In the genomic region with DNA sequence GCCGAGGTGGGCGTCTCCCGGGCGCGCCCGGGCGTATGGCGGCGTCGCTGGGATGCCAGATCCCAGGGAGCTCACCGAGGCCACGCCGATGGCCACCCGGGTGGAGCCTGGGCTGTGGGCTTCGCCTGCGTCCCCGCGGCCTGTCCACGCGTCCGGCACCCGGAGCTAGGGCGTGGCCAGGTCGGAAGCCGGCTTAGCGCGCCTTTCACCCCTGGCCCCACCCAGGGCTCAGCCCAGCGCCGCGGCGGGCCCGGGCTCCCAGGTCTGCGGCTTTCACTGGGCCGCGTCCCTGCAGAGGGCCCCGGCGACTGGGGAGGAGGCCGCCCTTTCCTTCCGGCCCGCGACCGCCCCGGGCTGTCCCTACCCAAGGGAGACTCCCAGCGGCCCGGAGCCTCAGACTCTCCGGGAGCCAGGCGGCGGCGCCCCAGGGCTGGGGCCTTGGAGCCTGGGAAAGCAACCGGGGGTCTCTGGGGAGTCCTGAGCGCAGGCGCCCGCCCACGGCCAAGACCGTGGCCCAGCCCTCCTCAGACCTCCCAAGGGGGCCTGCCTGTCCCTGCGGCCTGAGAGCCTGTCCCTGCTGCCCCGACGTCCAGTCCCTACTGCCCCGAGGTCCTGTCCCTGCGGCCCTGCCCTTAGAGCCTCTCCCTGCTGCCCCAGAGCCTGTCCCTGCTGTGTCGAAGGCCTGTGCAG, we compare ENCODE assay signal across 8 cellular contexts. TPM values are rescaled to one million over a fixed set of nuclear protein-coding genes. Genes with fewer than 3 reads are reported as not detected.
DNase-seq lines count a peak whose midpoint lies in the region; ATAC-seq and TF ChIP-seq lines count a peak whose summit lies in the region.

No MANE protein-coding gene starts in this region.

- H3K4me2 ChIP-seq in SK-N-SH = no peak overlapping the region

- ATAC-seq in Right ventricle myocardium inferior (peak; percentile 68), sciatic nerve (no peak)
- peak; percentile 81 for ATAC-seq in activated CD8-positive, alpha-beta T cell treated with anti-CD3 and anti-CD28 coated beads, Interleukin-2, amount 10 ng/mL, durations not matched to agents 7 days and 5 days

- WGBS in SK-N-SH (ENCODE audit: low lambda C conversion rate) = 96% methylated on average over 5 of the region's 61 CpGs

- TF ChIP-seq CTCF in SK-N-SH (IDR thresholded peaks at IDR 0.05) = no peak

- DNase-seq in Right ventricle myocardium inferior (ENCODE audit: missing footprints) (no peak), cardiac septum (ENCODE audit: low spot score) (no peak), immature natural killer cell (peak in 2 of 3 donors; percentile 8 to 12), amygdala (lab: John Stamatoyannopoulos, UW) (no peak), SK-N-SH (no peak), caudate nucleus (lab: John Stamatoyannopoulos, UW) (no peak), sciatic nerve (ENCODE audit: low spot score) (no peak)
- DNase-seq in activated CD8-positive, alpha-beta T cell treated with anti-CD3 and anti-CD28 coated beads, Interleukin-2, amount 10 ng/mL, durations not matched to agents 7 days and 5 days = peak; percentile 45

- H3K27ac Mint-ChIP-seq in activated CD8-positive, alpha-beta T cell treated with anti-CD3 and anti-CD28 coated beads, Interleukin-2, amount 10 ng/mL, durations not matched to agents 7 days and 5 days = no peak overlapping the region
- H3K27ac Mint-ChIP-seq in immature natural killer cell = no peak overlapping the region

- H3K4me3 ChIP-seq in SK-N-SH (ENCODE audit: low read depth in 2 of 2, low read length in 1 of 2) = no peak overlapping the region

- H3K36me3 ChIP-seq in SK-N-SH (replicated peaks in 1 of 2; ENCODE audit: control insufficient read depth in 1 of 2, insufficient read depth in 2 of 2, low read length in 1 of 2) = no peaks in the 10 kb centered on the region

- H3F3A ChIP-seq in SK-N-SH (replicated peaks; ENCODE audit: insufficient read depth) = no peaks in the 10 kb centered on the region

- H3K79me2 ChIP-seq in SK-N-SH (ENCODE audit: insufficient read depth) = no peaks in the 10 kb centered on the region

- H3K27me3 ChIP-seq in SK-N-SH (ENCODE audit: insufficient read depth) = peaks cover 7% of the 10 kb centered on the region; the same call in 1 of the 2 replicates

- no peaks in the 10 kb centered on the region for H3K9me3 ChIP-seq in SK-N-SH

- H3K36me3 Mint-ChIP-seq in activated CD8-positive, alpha-beta T cell treated with anti-CD3 and anti-CD28 coated beads, Interleukin-2, amount 10 ng/mL, durations not matched to agents 7 days and 5 days (ENCODE audit: low read depth) = no peaks in the 10 kb centered on the region
- peaks cover 0 to 3% (median 0%) of the 10 kb centered on the region in 3 donors for H3K36me3 Mint-ChIP-seq in immature natural killer cell

- H3K27ac ChIP-seq in SK-N-SH (ENCODE audit: low read depth in 2 of 2, low read length in 1 of 2) = no peak overlapping the region
- H3K27ac ChIP-seq in caudate nucleus (ENCODE audit: low read depth, low read length) = no peak overlapping the region

- no peak for TF ChIP-seq RAD21 in SK-N-SH (IDR thresholded peaks at IDR 0.05; ENCODE audit: low read length)

- no peak for TF ChIP-seq EP300 in SK-N-SH (IDR thresholded peaks at IDR 0.05; ENCODE audit: borderline replicate concordance in 1 of 2, low read depth in 1 of 2, low read length in 1 of 2)

- no peak overlapping the region for H2AFZ ChIP-seq in SK-N-SH (ENCODE audit: low read depth)

- no peaks in the 10 kb centered on the region; a peak in 1 of 4 replicates for H3K4me1 ChIP-seq in SK-N-SH (ENCODE audit: control insufficient read depth in 1 of 2, insufficient read depth in 2 of 2, low read depth in 1 of 2, low read length in 1 of 2)

- intact Hi-C loops in Right ventricle myocardium inferior (cut with DNase I) = no loop called here
- intact Hi-C loops in cardiac septum (cut with DNase I) = no loop called here
- intact Hi-C loops in sciatic nerve (cut with DNase I) = no loop called here

- POLR2A ChIA-PET in activated CD8-positive, alpha-beta T cell treated with anti-CD3 and anti-CD28 coated beads, Interleukin-2, amount 10 ng/mL, durations not matched to agents 7 days and 5 days (lab: Charles Lee) = no interaction called here
- POLR2A ChIA-PET in SK-N-SH (lab: Yijun Ruan, JAX) = no interaction called here

- peaks cover 52% of the 10 kb centered on the region for H3K27me3 Mint-ChIP-seq in activated CD8-positive, alpha-beta T cell treated with anti-CD3 and anti-CD28 coated beads, Interleukin-2, amount 10 ng/mL, durations not matched to agents 7 days and 5 days (ENCODE audit: low read depth)
- H3K27me3 Mint-ChIP-seq in immature natural killer cell (ENCODE audit: low read depth in 3 of 3) = peaks cover 7 to 41% (median 21%) of the 10 kb centered on the region in 3 donors

- peak overlapping the region; percentile 16 for H3K4me3 Mint-ChIP-seq in activated CD8-positive, alpha-beta T cell treated with anti-CD3 and anti-CD28 coated beads, Interleukin-2, amount 10 ng/mL, durations not matched to agents 7 days and 5 days
- H3K4me3 Mint-ChIP-seq in immature natural killer cell = peak overlapping the region in 1 of 5 donors; percentile 18

- no peaks in the 10 kb centered on the region for H4K20me1 ChIP-seq in SK-N-SH (ENCODE audit: insufficient read depth)

- H3K9me3 Mint-ChIP-seq in activated CD8-positive, alpha-beta T cell treated with anti-CD3 and anti-CD28 coated beads, Interleukin-2, amount 10 ng/mL, durations not matched to agents 7 days and 5 days (ENCODE audit: insufficient read depth) = no peaks in the 10 kb centered on the region
- no peaks in the 10 kb centered on the region for H3K9me3 Mint-ChIP-seq in immature natural killer cell

- no peak overlapping the region for H3K9ac ChIP-seq in SK-N-SH

- CTCF ChIA-PET in activated CD8-positive, alpha-beta T cell treated with anti-CD3 and anti-CD28 coated beads, Interleukin-2, amount 10 ng/mL, durations not matched to agents 7 days and 5 days (lab: Charles Lee) = no interaction called here
- CTCF ChIA-PET in SK-N-SH (lab: Yijun Ruan, JAX) = interaction anchor here (1.8 to 8.5 kb wide), 2 partner anchors 85 to 159 kb away, joined by 6 to 171 read pairs; no protein-coding TSS in a partner anchor

- peaks cover 24% of the 10 kb centered on the region for H3K4me1 Mint-ChIP-seq in activated CD8-positive, alpha-beta T cell treated with anti-CD3 and anti-CD28 coated beads, Interleukin-2, amount 10 ng/mL, durations not matched to agents 7 days and 5 days (ENCODE audit: low read depth)
- peaks cover 7 to 20% of the 10 kb centered on the region in 2 donors for H3K4me1 Mint-ChIP-seq in immature natural killer cell

- no peaks in the 10 kb centered on the region for H3K9me2 ChIP-seq in SK-N-SH

TF ChIP-seq in SK-N-SH, 30 proteins besides CTCF, POLR2A, EP300 and RAD21:
- TF ChIP-seq GABPA (IDR thresholded peaks at IDR 0.05; ENCODE audit: low read depth) = no peak

RNA-seq across cellular contexts. Expression of gene ITM2C, which starts 36.3 kb away (rescaled TPM):
- total RNA-seq in Right ventricle myocardium inferior (29.6 TPM), cardiac septum (18.4 TPM), sciatic nerve (136 TPM)
- 10 to 100 TPM; 77.2 to 79.5 TPM for total RNA-seq in activated CD8-positive, alpha-beta T cell treated with anti-CD3 and anti-CD28 coated beads, Interleukin-2, amount 10 ng/mL, durations not matched to agents 7 days and 5 days
- polyA plus RNA-seq in immature natural killer cell (10 to 100 TPM in 2 of 3 donors, 1 to 10 TPM in 1; 5.3 to 23.7 (median 16.9) TPM), SK-N-SH (2012; rRNA removed) (288 and 290 TPM in 2 replicates)
- 120 and 202 TPM in 2 replicates for polyA plus RNA-seq in SK-N-SH (2012; cell fraction: cytosol; rRNA removed)
- 97.8 and 154 TPM in 2 replicates for polyA plus RNA-seq in SK-N-SH (2012; cell fraction: nucleus; rRNA removed)

Comparison
In these comparisons a context has a peak if more than half of its experiments do, and no peak if none do; other contexts are left out.
1. DNase-seq: peak in activated CD8-positive, alpha-beta T cell treated with anti-CD3 and anti-CD28 coated beads, Interleukin-2, amount 10 ng/mL, durations not matched to agents 7 days and 5 days (single experiment) and immature natural killer cell (2 of 3); none in Right ventricle myocardium inferior (single experiment), cardiac septum (single experiment), amygdala (0 of 56), SK-N-SH (single experiment), caudate nucleus (0 of 61) and sciatic nerve (single experiment).